In the genomic region with DNA sequence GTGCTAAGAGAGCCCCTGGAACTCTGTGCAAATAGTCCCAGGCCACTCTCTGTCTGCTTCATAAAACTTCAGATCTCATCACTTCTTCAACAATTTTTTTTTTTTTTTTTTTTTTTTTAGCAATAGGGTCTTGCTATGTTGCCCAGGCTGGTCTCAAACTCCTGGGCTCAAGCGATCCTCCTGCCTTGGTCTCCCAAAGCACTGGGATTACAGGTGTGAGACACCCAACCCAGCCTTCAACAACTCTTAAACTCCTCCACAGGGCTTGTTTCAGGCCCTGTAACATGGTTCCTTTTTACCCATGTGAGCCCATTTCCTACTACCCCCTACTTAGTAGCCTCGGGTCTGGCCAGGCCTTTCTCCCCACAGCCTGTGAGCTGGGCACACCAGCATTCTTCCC, we compare ENCODE assay signal across 22 cellular contexts. TPM values are rescaled to one million over a fixed set of nuclear protein-coding genes. Genes with fewer than 3 reads are reported as not detected.
DNase-seq lines count a peak whose midpoint lies in the region; ATAC-seq and TF ChIP-seq lines count a peak whose summit lies in the region.
"Had no signal": no experiment of that assay in that cellular context is flagged by ENCODE, and none has a peak within 500 bp of the region (broad histone marks: within the 10 kb centered on the region; RNA-seq: fewer than 3 reads in every experiment).

No MANE protein-coding gene starts in this region.

- no peaks in the 10 kb centered on the region for H3K9me3 ChIP-seq in hepatocyte (ENCODE audit: low read depth)
- H3K9me3 ChIP-seq: Caco-2, HAP-1 had no signal

- peaks cover 5% of the 10 kb centered on the region for H3K4me1 ChIP-seq in hepatocyte (ENCODE audit: insufficient read depth)
- H3K4me1 ChIP-seq: HAP-1 had no signal

- H3K27me3 ChIP-seq in hepatocyte, result no peaks in the 10 kb centered on the region

- H3K27me3 Mint-ChIP-seq in stimulated activated naive CD8-positive, alpha-beta T cell treated with anti-CD3 and anti-CD28 coated beads, Interleukin-15, Interleukin-2, amounts not matched to agents 100 ng/mL and 50 ng/mL, for 24 hours, result no peaks in the 10 kb centered on the region
- H3K27me3 Mint-ChIP-seq in activated CD4-positive, alpha-beta memory T cell treated with anti-CD3 and anti-CD28 coated beads, Interleukin-2, amount 10 ng/mL, durations not matched to agents 7 days and 5 days, result no peaks in the 10 kb centered on the region
- H3K27me3 Mint-ChIP-seq: activated naive CD8-positive, alpha-beta T cell; progenitor cell of endocrine pancreas; type B pancreatic cell had no signal

- no peak for TF ChIP-seq CTCF in hepatocyte (IDR thresholded peaks at IDR 0.05; ENCODE audit: poor library complexity)

- CTCF ChIA-PET in activated CD4-positive, alpha-beta memory T cell treated with anti-CD3 and anti-CD28 coated beads, Interleukin-2, amount 10 ng/mL, durations not matched to agents 7 days and 5 days (lab: Charles Lee), result interaction anchor here (0.6 to 4.8 kb wide), 5 partner anchors 30 to 113 kb away, joined by 3 to 92 read pairs (median 4); a partner anchor contains a TSS

- no peaks in the 10 kb centered on the region for H3K9me2 ChIP-seq in hepatocyte (replicated peaks; ENCODE audit: insufficient read depth)

- WGBS in hepatocyte (ENCODE audit: low lambda C conversion rate, missing lambda C conversion rate), result 100% methylated on average over 2 of the region's 2 CpGs

- no peak overlapping the region for H3K4me3 Mint-ChIP-seq in stimulated activated naive CD8-positive, alpha-beta T cell treated with anti-CD3 and anti-CD28 coated beads, Interleukin-15, Interleukin-2, amounts not matched to agents 100 ng/mL and 50 ng/mL, for 24 hours
- H3K4me3 Mint-ChIP-seq in activated CD4-positive, alpha-beta memory T cell treated with anti-CD3 and anti-CD28 coated beads, Interleukin-2, amount 10 ng/mL, durations not matched to agents 7 days and 5 days, result no peak overlapping the region
- H3K4me3 Mint-ChIP-seq: activated naive CD8-positive, alpha-beta T cell; brain; nephron progenitor cell; type B pancreatic cell had no signal

- POLR2A ChIA-PET in activated CD4-positive, alpha-beta memory T cell treated with anti-CD3 and anti-CD28 coated beads, Interleukin-2, amount 10 ng/mL, durations not matched to agents 7 days and 5 days (lab: Charles Lee), result interaction anchor here (1.1 to 9.6 kb wide), 3 partner anchors 22 to 86 kb away, joined by 3 to 85 read pairs (median 3); no protein-coding TSS in a partner anchor

- H2AFZ ChIP-seq in hepatocyte, result no peak overlapping the region

- H3K4me3 ChIP-seq in hepatocyte, result no peak overlapping the region
- H3K4me3 ChIP-seq: HAP-1, SK-N-MC had no signal

- no peak for ATAC-seq in stimulated activated naive CD8-positive, alpha-beta T cell treated with anti-CD3 and anti-CD28 coated beads, Interleukin-15, Interleukin-2, amounts not matched to agents 100 U/mL and 50 U/mL, for 24 hours
- no peak for ATAC-seq in GM21381 (IDR thresholded peaks at IDR 0.05; ENCODE audit: unreplicated experiment)
- ATAC-seq: left cardiac atrium had no signal

- H4K20me1 ChIP-seq in hepatocyte (ENCODE audit: insufficient read depth, poor library complexity, severe bottlenecking), result no peaks in the 10 kb centered on the region

- DNase-seq in stimulated activated naive CD8-positive, alpha-beta T cell treated with anti-CD3 and anti-CD28 coated beads, Interleukin-15, Interleukin-2, amounts not matched to agents 100 U/mL and 50 U/mL, for 24 hours, result no peak
- DNase-seq in activated CD4-positive, alpha-beta memory T cell treated with anti-CD3 and anti-CD28 coated beads, Interleukin-2, amount 10 ng/mL, durations not matched to agents 7 days and 5 days, result no peak
- no peak for DNase-seq in hepatocyte (ENCODE audit: low spot score)
- no peak for DNase-seq in NCI-H1436 treated with DMSO at 0.1 percent for 48 hours (lab: John Stamatoyannopoulos, UW)
- DNase-seq in stimulated activated CD4-positive, alpha-beta T cell treated with anti-CD3 and anti-CD28 coated beads, Interleukin-2, amount 100 ng/mL, for 24 hours, result no peak
- DNase-seq: activated CD8-positive, alpha-beta memory T cell treated with anti-CD3 and anti-CD28 coated beads, Interleukin-2, amount 50 U/mL, for 48 hours; Caco-2; glutamatergic neuron; left cardiac atrium; NCI-H1092 treated with DMSO at 0.1 percent for 48 hours; NCI-H2081; NCI-H510A treated with DMSO at 0.1 percent for 48 hours; nephron progenitor cell; stimulated activated CD4-positive, alpha-beta T cell treated with anti-CD3 and anti-CD28 coated beads, Interleukin-2, amount 100 ng/mL, for 48 hours had no signal

- H3K4me2 ChIP-seq in hepatocyte, result no peak overlapping the region

- H3K9me3 Mint-ChIP-seq in stimulated activated naive CD8-positive, alpha-beta T cell treated with anti-CD3 and anti-CD28 coated beads, Interleukin-15, Interleukin-2, amounts not matched to agents 100 ng/mL and 50 ng/mL, for 24 hours, result no peaks in the 10 kb centered on the region
- no peaks in the 10 kb centered on the region for H3K9me3 Mint-ChIP-seq in activated CD4-positive, alpha-beta memory T cell treated with anti-CD3 and anti-CD28 coated beads, Interleukin-2, amount 10 ng/mL, durations not matched to agents 7 days and 5 days
- H3K9me3 Mint-ChIP-seq: brain, nephron progenitor cell, type B pancreatic cell had no signal

- peaks cover 77% of the 10 kb centered on the region for H3K36me3 Mint-ChIP-seq in stimulated activated naive CD8-positive, alpha-beta T cell treated with anti-CD3 and anti-CD28 coated beads, Interleukin-15, Interleukin-2, amounts not matched to agents 100 ng/mL and 50 ng/mL, for 24 hours (ENCODE audit: low read depth)
- peaks cover 98% of the 10 kb centered on the region for H3K36me3 Mint-ChIP-seq in activated CD4-positive, alpha-beta memory T cell treated with anti-CD3 and anti-CD28 coated beads, Interleukin-2, amount 10 ng/mL, durations not matched to agents 7 days and 5 days (ENCODE audit: low read depth)

- no peaks in the 10 kb centered on the region for H3K36me3 ChIP-seq in hepatocyte (replicated peaks; ENCODE audit: insufficient read depth, low read depth)

- peaks cover 73% of the 10 kb centered on the region for H3K4me1 Mint-ChIP-seq in stimulated activated naive CD8-positive, alpha-beta T cell treated with anti-CD3 and anti-CD28 coated beads, Interleukin-15, Interleukin-2, amounts not matched to agents 100 ng/mL and 50 ng/mL, for 24 hours (ENCODE audit: low read depth)
- peaks cover 91% of the 10 kb centered on the region for H3K4me1 Mint-ChIP-seq in activated CD4-positive, alpha-beta memory T cell treated with anti-CD3 and anti-CD28 coated beads, Interleukin-2, amount 10 ng/mL, durations not matched to agents 7 days and 5 days
- H3K4me1 Mint-ChIP-seq: brain had no signal

- H3K27ac Mint-ChIP-seq in stimulated activated naive CD8-positive, alpha-beta T cell treated with anti-CD3 and anti-CD28 coated beads, Interleukin-15, Interleukin-2, amounts not matched to agents 100 ng/mL and 50 ng/mL, for 24 hours, result peak overlapping the region; percentile 80
- H3K27ac Mint-ChIP-seq in activated CD4-positive, alpha-beta memory T cell treated with anti-CD3 and anti-CD28 coated beads, Interleukin-2, amount 10 ng/mL, durations not matched to agents 7 days and 5 days, result peak overlapping the region; percentile 61
- H3K27ac Mint-ChIP-seq: activated naive CD8-positive, alpha-beta T cell; nephron progenitor cell; progenitor cell of endocrine pancreas; type B pancreatic cell had no signal

- no peaks in the 10 kb centered on the region for H3K79me2 ChIP-seq in hepatocyte

- peak overlapping the region; percentile 21 for H3K27ac ChIP-seq in hepatocyte
- H3K27ac ChIP-seq: SK-N-MC had no signal

RNA-seq across cellular contexts. Expression of a gene that starts 39.3 kb away (rescaled TPM):
- total RNA-seq in activated CD4-positive, alpha-beta memory T cell treated with anti-CD3 and anti-CD28 coated beads, Interleukin-2, amount 10 ng/mL, durations not matched to agents 7 days and 5 days, result 100 to 1,000 TPM; 118 to 122 TPM
- total RNA-seq in hepatocyte, result 6.0 and 8.4 TPM in 2 replicates
- polyA plus RNA-seq in hepatocyte, result 2.7 and 3.4 TPM in 2 replicates

Comparison
In these comparisons a context has a peak if more than half of its experiments do, and no peak if none do; other contexts are left out.
1. RNA of a gene that starts 39.3 kb away (total RNA-seq): 118 to 122 TPM in activated CD4-positive, alpha-beta memory T cell treated with anti-CD3 and anti-CD28 coated beads, Interleukin-2, amount 10 ng/mL, durations not matched to agents 7 days and 5 days; 6.0 to 8.4 TPM in hepatocyte; every median in the first group is over 10 times any median in the second.